In genomic region chr1:224497714-224498573, GRCh38 we compare ENCODE assay signal across 7 cellular contexts.
DNase-seq lines count a peak whose midpoint lies in the region; ATAC-seq and TF ChIP-seq lines count a peak whose summit lies in the region.

No MANE protein-coding gene starts in this region.

- peak; percentile 98 for ATAC-seq in GM18867 (IDR thresholded peaks at IDR 0.05; ENCODE audit: unreplicated experiment)
- ATAC-seq in HG02884 (IDR thresholded peaks at IDR 0.05; ENCODE audit: unreplicated experiment), result peak; percentile 97

- DNase-seq in NOMO-1 (lab: John Stamatoyannopoulos, UW; ENCODE audit: unreplicated experiment in 2 of 2), result peak; percentile 82 to 91
- DNase-seq in activated T-helper 1 cell treated with Interleukin-2 at 50 U/mL for 16 hours (ENCODE audit: low read depth), result peak; percentile 11
- peak; percentile 50 for DNase-seq in foreskin melanocyte
- DNase-seq in prostate gland (ENCODE audit: low spot score), result peak; percentile 38
- DNase-seq in uterus, result no peak

- H3K9me3 ChIP-seq in prostate gland (no peaks in the 10 kb centered on the region), uterus (no peaks in the 10 kb centered on the region)

- TF ChIP-seq CTCF in prostate gland (IDR thresholded peaks at IDR 0.05) (peak in 1 of 4 experiments; percentile 8), uterus (IDR thresholded peaks at IDR 0.05) (no peak)

- H3K4me3 ChIP-seq in prostate gland (no peak overlapping the region), uterus (no peak overlapping the region)

- H3K36me3 ChIP-seq in prostate gland (no peaks in the 10 kb centered on the region), uterus (no peaks in the 10 kb centered on the region)

- intact Hi-C loops in prostate gland (cut with DNase I), result no loop called here
- intact Hi-C loops in uterus (cut with DNase I; ENCODE audit: low total_unique reads), result no loop called here

- H3K27me3 ChIP-seq in prostate gland (replicated peaks; ENCODE audit: insufficient read depth), result no peaks in the 10 kb centered on the region
- no peaks in the 10 kb centered on the region for H3K27me3 ChIP-seq in uterus

- WGBS in prostate gland, result 41% methylated on average over 3 of the region's 3 CpGs

- H3K27ac ChIP-seq in prostate gland (peak overlapping the region; percentile 32 to 44), uterus (peak overlapping the region; percentile 62 to 63)

- H3K4me1 ChIP-seq in prostate gland (replicated peaks) (peaks cover 11% of the 10 kb centered on the region), uterus (peaks cover 0 to 5% of the 10 kb centered on the region in 2 donors)

- no peak for TF ChIP-seq POLR2A in prostate gland (IDR thresholded peaks at IDR 0.05)
- TF ChIP-seq POLR2A in uterus (IDR thresholded peaks at IDR 0.05), result no peak

Comparison
In these comparisons a context has a peak if more than half of its experiments do, and no peak if none do; other contexts are left out.
1. DNase-seq: peak in NOMO-1 (2 of 2), activated T-helper 1 cell treated with Interleukin-2 at 50 U/mL for 16 hours (single experiment), foreskin melanocyte (single experiment) and prostate gland (single experiment); none in uterus (0 of 2).